Comparison of ENCODE assay signal across 10 cellular contexts in the genomic region with DNA sequence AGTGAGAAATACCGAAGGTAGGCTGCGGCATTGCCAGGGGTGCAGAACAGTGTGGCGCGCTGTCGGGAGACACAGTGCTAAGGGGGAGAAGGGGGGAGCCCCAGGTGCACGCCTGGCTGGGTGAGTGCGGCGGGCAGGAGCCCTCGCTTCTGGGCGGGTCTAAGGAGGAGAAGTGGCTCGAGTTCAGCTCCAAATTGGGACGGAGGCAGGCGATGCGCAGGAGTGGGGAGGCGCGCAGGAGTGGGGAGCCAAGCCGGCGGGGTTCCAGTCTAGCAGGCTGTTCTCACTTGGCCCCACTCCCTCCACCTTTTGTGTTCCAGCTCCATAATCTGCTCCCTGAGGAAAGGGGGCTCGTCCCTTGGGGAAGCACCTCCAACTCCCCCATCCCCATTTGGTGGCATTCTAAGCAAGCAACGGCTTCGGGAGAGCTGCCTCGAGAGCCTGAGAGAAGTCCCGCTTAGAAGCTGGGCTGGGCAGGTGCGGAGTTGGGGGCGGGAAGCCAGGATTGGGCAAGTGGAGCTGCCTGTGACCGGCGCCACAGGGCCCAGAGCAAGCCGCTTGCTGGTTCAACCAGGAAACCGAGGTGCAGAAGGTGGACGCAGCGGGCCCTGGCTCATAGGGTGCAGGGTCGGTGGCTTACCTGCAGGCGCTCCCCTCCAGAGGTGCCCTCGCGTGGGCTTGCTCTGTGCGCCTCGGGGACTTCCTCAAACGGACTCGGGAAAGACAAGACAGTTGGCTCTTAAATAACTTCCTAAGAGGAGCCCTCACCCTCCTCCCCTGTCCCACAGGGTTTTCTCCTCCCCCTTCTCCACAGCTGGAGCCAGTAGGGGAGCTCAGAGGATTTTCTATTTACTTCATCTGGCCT. TPM values are rescaled to one million over a fixed set of nuclear protein-coding genes. Genes with fewer than 3 reads are reported as not detected.
A peak's percentile ranks its signal among the peaks of the same experiment; 100 is the strongest.
DNase-seq lines count a peak whose midpoint lies in the region; ATAC-seq and TF ChIP-seq lines count a peak whose summit lies in the region.
"Had no signal": no experiment of that assay in that cellular context is flagged by ENCODE, and none has a peak within 500 bp of the region (broad histone marks: within the 10 kb centered on the region; RNA-seq: fewer than 3 reads in every experiment).

A gene (minus strand): TSS at position 716 of the 865 bp plus-strand sequence. CDS start 1,998 bp downstream, outside the sequence.

- TF ChIP-seq EP300 in stomach (IDR thresholded peaks at IDR 0.05) = no peak

- H3K27ac ChIP-seq in RWPE2 (ENCODE audit: poor library complexity, severe bottlenecking) = no peak within 1 kb of the TSS
- peak within 1 kb of the TSS in 1 of 5 donors; percentile 27 for H3K27ac ChIP-seq in stomach

- TF ChIP-seq CTCF in RWPE2 (IDR thresholded peaks at IDR 0.05; ENCODE audit: poor library complexity, severe bottlenecking) = no peak
- TF ChIP-seq CTCF in stomach (IDR thresholded peaks at IDR 0.05) = no peak

- ATAC-seq in GM21786 (IDR thresholded peaks at IDR 0.05; ENCODE audit: unreplicated experiment) = peak; percentile 51
- peak; percentile 28; the same call in 2 of the 3 replicates for ATAC-seq in RWPE2 (ENCODE audit: low read depth)
- ATAC-seq in HG03039 (IDR thresholded peaks at IDR 0.05; ENCODE audit: unreplicated experiment) = no peak
- no peak for ATAC-seq in GM18907 (IDR thresholded peaks at IDR 0.05; ENCODE audit: unreplicated experiment)
- ATAC-seq in HG03520 (IDR thresholded peaks at IDR 0.05; ENCODE audit: unreplicated experiment) = no peak

- WGBS in stomach, 5 donors = 4 to 16% (median 6%) methylated on average over 19 to 39 of the region's 39 CpGs

- H3K4me1 ChIP-seq in RWPE2 (ENCODE audit: insufficient read depth, poor library complexity, severe bottlenecking) (peaks cover 2% of the 10 kb centered on the region), stomach (peaks cover 0 to 11% (median 4%) of the 10 kb centered on the region in 4 donors)

- TF ChIP-seq POLR2A in stomach (IDR thresholded peaks at IDR 0.05) = no peak

- H3K9me3 ChIP-seq in RWPE2 (ENCODE audit: severe bottlenecking) = no peaks in the 10 kb centered on the region
- H3K9me3 ChIP-seq in stomach = no peaks in the 10 kb centered on the region

- DNase-seq in RWPE2 (ENCODE audit: low spot score) = no peak
- peak; percentile 58 for DNase-seq in iPS-NIHi7 (ENCODE audit: extremely low spot score)
- no peak for DNase-seq in stomach
- no peak for DNase-seq in activated T-cell treated with anti-CD3 and anti-CD28 coated beads, Interleukin-2, amount 50 U/mL, for 48 hours
- DNase-seq: NCI-H1417 treated with DMSO at 0.1 percent for 48 hours had no signal

- H3K36me3 ChIP-seq in RWPE2 (ENCODE audit: low read depth) (no peaks in the 10 kb centered on the region), stomach (no peaks in the 10 kb centered on the region)

- intact Hi-C loops in stomach (cut with DNase I; ENCODE audit: low total_unique reads) = no loop called here

- peaks cover 39% of the 10 kb centered on the region for H3K27me3 ChIP-seq in RWPE2 (ENCODE audit: insufficient read depth, poor library complexity, severe bottlenecking)
- H3K27me3 ChIP-seq in stomach = peaks cover 7 to 78% (median 28%) of the 10 kb centered on the region in 3 donors

- H3K4me3 ChIP-seq in RWPE2 (ENCODE audit: severe bottlenecking) (no peak within 1 kb of the TSS), stomach (peak within 1 kb of the TSS in 3 of 4 donors; percentile 25 to 28 (median 26))

RNA-seq across cellular contexts. Expression of the gene that starts here (rescaled TPM):
- total RNA-seq in stomach = 10 to 100 TPM; 27.5 to 74.7 (median 35.0) TPM
- polyA plus RNA-seq in stomach = 10 to 100 TPM in 2 of 3 donors, 1 to 10 TPM in 1; 6.9 to 44.0 (median 36.8) TPM
- total RNA-seq: fibroblast of villous mesenchyme had no signal

Comparison
In these comparisons a context has a peak if more than half of its experiments do, and no peak if none do; other contexts are left out.
1. ATAC-seq: peak in GM21786 (single experiment) and RWPE2 (single experiment); none in HG03039 (single experiment), GM18907 (single experiment) and HG03520 (single experiment).